ENCODE assay signal across 9 cellular contexts in genomic region chr14:24436355-24437019, GRCh38. TPM values are rescaled to one million over a fixed set of nuclear protein-coding genes. Genes with fewer than 3 reads are reported as not detected.
A peak's percentile ranks its signal among the peaks of the same experiment; 100 is the strongest.
DNase-seq lines count a peak whose midpoint lies in the region; ATAC-seq and TF ChIP-seq lines count a peak whose summit lies in the region.
"Had no signal": no experiment of that assay in that cellular context is flagged by ENCODE, and none has a peak within 500 bp of the region (broad histone marks: within the 10 kb centered on the region; RNA-seq: fewer than 3 reads in every experiment).

No MANE protein-coding gene starts in this region.

- H3K9me3 ChIP-seq in CD8-positive, alpha-beta T cell (ENCODE audit: low read length), result no peaks in the 10 kb centered on the region
- no peaks in the 10 kb centered on the region for H3K9me3 ChIP-seq in suprapubic skin

- peaks cover 44% of the 10 kb centered on the region for H3K4me1 ChIP-seq in CD8-positive, alpha-beta T cell (ENCODE audit: insufficient read depth, low read length)
- H3K4me1 ChIP-seq in suprapubic skin, result peaks cover 57% of the 10 kb centered on the region

- peak overlapping the region; percentile 47 for H3K27ac Mint-ChIP-seq in CD8-positive, alpha-beta T cell
- peak overlapping the region; percentile 76 to 78 for H3K27ac Mint-ChIP-seq in T-cell

- H3K27ac ChIP-seq in CD8-positive, alpha-beta T cell (ENCODE audit: low read depth, low read length), result no peak overlapping the region
- H3K27ac ChIP-seq in suprapubic skin, result peak overlapping the region; percentile 27
- H3K27ac ChIP-seq: SK-N-MC had no signal

- intact Hi-C loops in CD8-positive, alpha-beta T cell (cut with DNase I, micrococcal nuclease), result loop anchor here (1.0 to 10.0 kb wide), 3 partner anchors 103 to 882 kb away; partner anchors contain the start of genes THTPA (in 1 of the 2) and ZFHX2 (in 1 of the 2)

- peaks cover 49% of the 10 kb centered on the region for H3K4me1 Mint-ChIP-seq in CD8-positive, alpha-beta T cell (ENCODE audit: low read depth)
- peaks cover 51 to 75% (median 64%) of the 10 kb centered on the region in 3 donors for H3K4me1 Mint-ChIP-seq in T-cell

- 26% methylated on average over 3 of the region's 5 CpGs for WGBS in suprapubic skin

- no peaks in the 10 kb centered on the region for H3K9me3 Mint-ChIP-seq in CD8-positive, alpha-beta T cell
- H3K9me3 Mint-ChIP-seq in T-cell, result no peaks in the 10 kb centered on the region

- POLR2A ChIA-PET in CD8-positive, alpha-beta T cell (lab: Charles Lee), result interaction anchor here (0.6 to 2.6 kb wide), 10 partner anchors 13 to 322 kb away, joined by 3 to 25 read pairs (median 4); partner anchors contain the start of genes DCAF11, LTB4R, LTB4R2 and NRL
- POLR2A ChIA-PET in T-cell (lab: Charles Lee), result no interaction called here

- CTCF ChIA-PET in CD8-positive, alpha-beta T cell (lab: Charles Lee), result interaction anchor here (0.5 to 12.5 kb wide), 22 partner anchors 10 to 967 kb away, joined by 3 to 442 read pairs (median 4); partner anchors contain the start of genes ADCY4, DCAF11, DHRS1 and NOP9
- CTCF ChIA-PET in T-cell (lab: Charles Lee), result interaction anchor here (0.5 to 3.9 kb wide), 19 partner anchors 11 to 321 kb away, joined by 3 to 44 read pairs (median 4); partner anchors contain the start of genes RIPK3 (in 2 of the 2), ADCY4 (in 1 of the 2), CIDEB (in 1 of the 2) and DHRS1 (in 1 of the 2)

- TF ChIP-seq POLR2A in suprapubic skin (IDR thresholded peaks at IDR 0.05), result no peak

- peaks cover 84% of the 10 kb centered on the region for H3K36me3 Mint-ChIP-seq in CD8-positive, alpha-beta T cell
- H3K36me3 Mint-ChIP-seq in T-cell, result peaks cover 55% of the 10 kb centered on the region

- no peak overlapping the region for H3K4me3 ChIP-seq in CD8-positive, alpha-beta T cell (ENCODE audit: low read depth, low read length)
- H3K4me3 ChIP-seq in suprapubic skin, result no peak overlapping the region
- H3K4me3 ChIP-seq: SK-N-MC had no signal

- TF ChIP-seq CTCF in CD8-positive, alpha-beta T cell (IDR thresholded peaks at IDR 0.05), result peak; percentile 75
- peak; percentile 77 to 85 for TF ChIP-seq CTCF in suprapubic skin (IDR thresholded peaks at IDR 0.05)

- no peaks in the 10 kb centered on the region for H3K27me3 ChIP-seq in CD8-positive, alpha-beta T cell (ENCODE audit: insufficient read depth, low read length)
- H3K27me3 ChIP-seq in suprapubic skin, result no peaks in the 10 kb centered on the region

- H3K4me3 Mint-ChIP-seq in CD8-positive, alpha-beta T cell, result peak overlapping the region; percentile 6
- peak overlapping the region in 1 of 3 donors; percentile 64 for H3K4me3 Mint-ChIP-seq in T-cell

- peak; percentile 62 for ATAC-seq in CD8-positive, alpha-beta T cell
- ATAC-seq in T-cell (replicated peaks in 1 of 4) (peak; percentile 33 to 52 (median 48)), GM21367 (IDR thresholded peaks at IDR 0.05; ENCODE audit: unreplicated experiment) (no peak)

- TF ChIP-seq EP300 in suprapubic skin (IDR thresholded peaks at IDR 0.05), result no peak

- peaks cover 55% of the 10 kb centered on the region for H3K36me3 ChIP-seq in CD8-positive, alpha-beta T cell (ENCODE audit: insufficient read depth, low read length)
- peaks cover 82% of the 10 kb centered on the region for H3K36me3 ChIP-seq in suprapubic skin

- no peaks in the 10 kb centered on the region for H3K27me3 Mint-ChIP-seq in CD8-positive, alpha-beta T cell (ENCODE audit: low read depth)
- no peaks in the 10 kb centered on the region for H3K27me3 Mint-ChIP-seq in T-cell

- peak in 3 of 7 experiments; percentile 23 to 39 (median 39) for DNase-seq in CD8-positive, alpha-beta T cell
- DNase-seq in GM19238 (ENCODE audit: insufficient read length, low spot score), result peak; percentile 56
- DNase-seq in NCI-H1105 (lab: John Stamatoyannopoulos, UW), result peak; percentile 42
- peak in 15 of 34 experiments; percentile 26 to 54 (median 32) for DNase-seq in T-cell
- peak; percentile 98 for DNase-seq in dermis microvascular lymphatic vessel endothelial cell (ENCODE audit: low read depth in 2 of 2)
- peak; percentile 96 to 98 for DNase-seq in lung microvascular endothelial cell (ENCODE audit: low read depth in 2 of 2)
- peak in 1 of 2 donors; percentile 61 for DNase-seq in suprapubic skin (ENCODE audit: low spot score in 2 of 2)

RNA-seq across cellular contexts. Expression of gene SDR39U1, which starts 6.1 kb away (rescaled TPM):
- total RNA-seq in CD8-positive, alpha-beta T cell, result 10 to 100 TPM; 75.0 to 84.4 TPM
- 100 to 1,000 TPM in 3 of 5 donors, 10 to 100 TPM in 2; 79.6 to 154 (median 109) TPM for total RNA-seq in T-cell
- 5.0 and 8.5 TPM in 2 replicates for total RNA-seq in dermis microvascular lymphatic vessel endothelial cell
- 6.5 and 7.3 TPM in 2 replicates for total RNA-seq in lung microvascular endothelial cell
- total RNA-seq in suprapubic skin, result 10 to 100 TPM; 30.1 to 82.3 (median 38.6) TPM

RNA-seq across cellular contexts. Expression of gene KHNYN, which starts 6.7 kb away (rescaled TPM):
- total RNA-seq in CD8-positive, alpha-beta T cell, result 100 to 1,000 TPM; 158 to 163 TPM
- total RNA-seq in T-cell (100 to 1,000 TPM; 126 to 166 (median 146) TPM), dermis microvascular lymphatic vessel endothelial cell (36.2 and 42.5 TPM in 2 replicates), lung microvascular endothelial cell (30.3 and 45.8 TPM in 2 replicates), suprapubic skin (100 to 1,000 TPM in 1 of 4 donors, 10 to 100 TPM in 3; 56.7 to 145 (median 84.3) TPM)

RNA-seq across cellular contexts. Expression of gene CBLN3, which starts 7.0 kb away (rescaled TPM):
- 1 to 10 TPM; 1.1 to 1.6 TPM for total RNA-seq in CD8-positive, alpha-beta T cell
- total RNA-seq in T-cell, result 10 to 100 TPM in 1 of 5 donors, 1 to 10 TPM in 4; 3.9 to 13.5 (median 5.0) TPM
- total RNA-seq in dermis microvascular lymphatic vessel endothelial cell, result 0.13 and 0.39 TPM in 2 replicates
- total RNA-seq in lung microvascular endothelial cell, result 0.20 and 0.22 TPM in 2 replicates
- total RNA-seq in suprapubic skin, result 1 to 10 TPM in 1 of 4 donors, under 1 TPM in 2, not detected in 1; 0.30 to 2.6 (median 0.93) TPM

RNA-seq across cellular contexts. Expression of gene NYNRIN, which starts 37.7 kb away (rescaled TPM):
- under 1 TPM in 1 of 2 experiments, not detected in 1; 0.06 TPM for total RNA-seq in CD8-positive, alpha-beta T cell
- total RNA-seq in T-cell, result under 1 TPM; 0.28 to 0.95 (median 0.61) TPM
- 3.3 and 4.2 TPM in 2 replicates for total RNA-seq in dermis microvascular lymphatic vessel endothelial cell
- 1.4 and 4.1 TPM in 2 replicates for total RNA-seq in lung microvascular endothelial cell
- total RNA-seq in suprapubic skin, result 10 to 100 TPM; 18.5 to 43.6 (median 29.8) TPM
